ENCODE assay signal across 8 cellular contexts in the genomic region with DNA sequence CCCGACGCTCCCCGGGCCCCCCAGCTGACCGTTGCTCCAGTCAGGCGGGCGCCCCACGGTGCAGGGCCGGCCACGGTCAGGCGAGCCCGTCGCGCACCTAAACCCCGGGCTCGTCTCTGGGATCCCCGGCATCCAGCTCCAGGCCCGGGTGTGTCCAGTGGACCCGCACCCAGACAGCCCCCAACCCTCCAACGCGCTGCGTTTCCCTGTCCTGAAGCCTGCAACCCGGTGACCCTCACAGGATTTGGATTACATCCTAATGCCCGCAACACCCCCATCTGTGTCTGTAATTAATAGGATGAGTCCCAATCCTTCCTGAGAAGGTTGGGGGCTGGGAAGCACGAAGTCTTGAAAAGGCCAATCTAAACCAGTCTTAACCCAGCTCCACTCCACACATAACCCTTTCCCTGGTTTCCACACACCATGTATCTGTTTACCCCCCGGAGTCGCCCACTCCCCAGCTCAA. TPM values are rescaled to one million over a fixed set of nuclear protein-coding genes. Genes with fewer than 3 reads are reported as not detected.
DNase-seq lines count a peak whose midpoint lies in the region; ATAC-seq and TF ChIP-seq lines count a peak whose summit lies in the region.

No MANE protein-coding gene starts in this region.

- H3K79me2 ChIP-seq in Loucy (ENCODE audit: insufficient read depth, low read length), result no peaks in the 10 kb centered on the region
- H3K79me2 ChIP-seq in neural cell (replicated peaks; ENCODE audit: insufficient read depth, low read length), result no peaks in the 10 kb centered on the region

- H3K9me3 ChIP-seq in Loucy (ENCODE audit: insufficient read depth, low read depth, low read length) (no peaks in the 10 kb centered on the region), colonic mucosa (no peaks in the 10 kb centered on the region), neural cell (ENCODE audit: low read length) (no peaks in the 10 kb centered on the region)

- no peak for ATAC-seq in GM18502 (IDR thresholded peaks at IDR 0.05; ENCODE audit: poor library complexity, unreplicated experiment)
- no peak for ATAC-seq in GM19397 (IDR thresholded peaks at IDR 0.05; ENCODE audit: unreplicated experiment)
- no peak for ATAC-seq in GM19023 (IDR thresholded peaks at IDR 0.05; ENCODE audit: unreplicated experiment)

- TF ChIP-seq CTCF in C4-2B (conservative IDR thresholded peaks at IDR 0.05) (no peak), Loucy (conservative IDR thresholded peaks at IDR 0.05; ENCODE audit: low read length) (no peak), colonic mucosa (IDR thresholded peaks at IDR 0.05) (no peak), neural cell (IDR thresholded peaks at IDR 0.05; ENCODE audit: poor library complexity, severe bottlenecking) (no peak)

- peak overlapping the region; percentile 74 for H3K4me2 ChIP-seq in Loucy (ENCODE audit: low read depth, low read length, poor library complexity, severe bottlenecking)
- no peak overlapping the region for H3K4me2 ChIP-seq in neural cell (ENCODE audit: low read length)

- no peak for TF ChIP-seq EP300 in neural cell (conservative IDR thresholded peaks at IDR 0.05; ENCODE audit: poor library complexity, severe bottlenecking)

- H3K9me2 ChIP-seq in Loucy (replicated peaks; ENCODE audit: low read depth, low read length) (no peaks in the 10 kb centered on the region), neural cell (ENCODE audit: insufficient read depth, low read length) (no peaks in the 10 kb centered on the region)

- H4K20me1 ChIP-seq in Loucy (ENCODE audit: insufficient read depth, low read length, poor library complexity, severe bottlenecking) (no peaks in the 10 kb centered on the region), neural cell (ENCODE audit: insufficient read depth) (no peaks in the 10 kb centered on the region)

- TF ChIP-seq RAD21 in neural cell (conservative IDR thresholded peaks at IDR 0.05), result no peak

- H3K36me3 ChIP-seq in Loucy (ENCODE audit: insufficient read depth, low read length), result no peaks in the 10 kb centered on the region
- no peaks in the 10 kb centered on the region for H3K36me3 ChIP-seq in colonic mucosa
- H3K36me3 ChIP-seq in neural cell (ENCODE audit: insufficient read depth, low read length), result no peaks in the 10 kb centered on the region

- intact Hi-C loops in colonic mucosa (cut with DNase I), result no loop called here

- H3F3A ChIP-seq in Loucy (ENCODE audit: low read depth) (no peaks in the 10 kb centered on the region), neural cell (ENCODE audit: insufficient read depth, low read length, poor library complexity, severe bottlenecking) (peaks cover 3% of the 10 kb centered on the region)

- DNase-seq in colonic mucosa (no peak), medulla oblongata (ENCODE audit: extremely low spot score) (no peak)

- H3K4me3 ChIP-seq in Loucy (ENCODE audit: low read length, poor library complexity, severe bottlenecking) (peak overlapping the region; percentile 74), colonic mucosa (peak overlapping the region; percentile 72), neural cell (ENCODE audit: low read length) (peak overlapping the region; percentile 68)

- H2AFZ ChIP-seq in Loucy (ENCODE audit: low read length) (no peak overlapping the region; the same call in 1 of the 2 replicates), neural cell (ENCODE audit: low read depth, low read length) (peak overlapping the region; percentile 45)

- peaks cover 21% of the 10 kb centered on the region for H3K4me1 ChIP-seq in Loucy (ENCODE audit: insufficient read depth, low read length, poor library complexity, severe bottlenecking)
- no peaks in the 10 kb centered on the region for H3K4me1 ChIP-seq in colonic mucosa

- H3K27me3 ChIP-seq in Loucy (ENCODE audit: insufficient read depth, low read length, poor library complexity, severe bottlenecking) (no peaks in the 10 kb centered on the region), colonic mucosa (no peaks in the 10 kb centered on the region), neural cell (ENCODE audit: insufficient read depth, low read depth, low read length) (no peaks in the 10 kb centered on the region)

- H3K9ac ChIP-seq in Loucy (ENCODE audit: low read depth, low read length, poor library complexity, severe bottlenecking) (peak overlapping the region; percentile 65), colonic mucosa (ENCODE audit: low read depth in 2 of 2, low read length in 2 of 2) (peak overlapping the region; percentile 62 to 73), neural cell (ENCODE audit: low read length) (peak overlapping the region; percentile 71)

- H3K27ac ChIP-seq in C4-2B (peak overlapping the region; percentile 62), colonic mucosa (peak overlapping the region; percentile 67), neural cell (ENCODE audit: low read length) (peak overlapping the region; percentile 79)

TF ChIP-seq in neural cell, 6 proteins besides CTCF, POLR2A, EP300 and RAD21:
- TF ChIP-seq POLR2AphosphoS5 (IDR thresholded peaks at IDR 0.05), result no peak
- no peak for TF ChIP-seq EZH2 (IDR thresholded peaks at IDR 0.05; ENCODE audit: borderline replicate concordance, insufficient read depth, low read length, poor library complexity, severe bottlenecking)
- no peak for TF ChIP-seq MXI1 (conservative IDR thresholded peaks at IDR 0.05; ENCODE audit: poor library complexity, severe bottlenecking)
- no peak for TF ChIP-seq SMC3 (conservative IDR thresholded peaks at IDR 0.05; ENCODE audit: poor library complexity)
- TF ChIP-seq TAF1 (IDR thresholded peaks at IDR 0.05; ENCODE audit: low read depth), result no peak
- TF ChIP-seq, protein P1, sequence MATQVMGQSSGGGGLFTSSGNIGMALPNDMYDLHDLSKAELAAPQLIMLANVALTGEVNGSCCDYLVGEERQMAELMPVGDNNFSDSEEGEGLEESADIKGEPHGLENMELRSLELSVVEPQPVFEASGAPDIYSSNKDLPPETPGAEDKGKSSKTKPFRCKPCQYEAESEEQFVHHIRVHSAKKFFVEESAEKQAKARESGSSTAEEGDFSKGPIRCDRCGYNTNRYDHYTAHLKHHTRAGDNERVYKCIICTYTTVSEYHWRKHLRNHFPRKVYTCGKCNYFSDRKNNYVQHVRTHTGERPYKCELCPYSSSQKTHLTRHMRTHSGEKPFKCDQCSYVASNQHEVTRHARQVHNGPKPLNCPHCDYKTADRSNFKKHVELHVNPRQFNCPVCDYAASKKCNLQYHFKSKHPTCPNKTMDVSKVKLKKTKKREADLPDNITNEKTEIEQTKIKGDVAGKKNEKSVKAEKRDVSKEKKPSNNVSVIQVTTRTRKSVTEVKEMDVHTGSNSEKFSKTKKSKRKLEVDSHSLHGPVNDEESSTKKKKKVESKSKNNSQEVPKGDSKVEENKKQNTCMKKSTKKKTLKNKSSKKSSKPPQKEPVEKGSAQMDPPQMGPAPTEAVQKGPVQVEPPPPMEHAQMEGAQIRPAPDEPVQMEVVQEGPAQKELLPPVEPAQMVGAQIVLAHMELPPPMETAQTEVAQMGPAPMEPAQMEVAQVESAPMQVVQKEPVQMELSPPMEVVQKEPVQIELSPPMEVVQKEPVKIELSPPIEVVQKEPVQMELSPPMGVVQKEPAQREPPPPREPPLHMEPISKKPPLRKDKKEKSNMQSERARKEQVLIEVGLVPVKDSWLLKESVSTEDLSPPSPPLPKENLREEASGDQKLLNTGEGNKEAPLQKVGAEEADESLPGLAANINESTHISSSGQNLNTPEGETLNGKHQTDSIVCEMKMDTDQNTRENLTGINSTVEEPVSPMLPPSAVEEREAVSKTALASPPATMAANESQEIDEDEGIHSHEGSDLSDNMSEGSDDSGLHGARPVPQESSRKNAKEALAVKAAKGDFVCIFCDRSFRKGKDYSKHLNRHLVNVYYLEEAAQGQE (IDR thresholded peaks at IDR 0.05; ENCODE audit: borderline replicate concordance), result no peak

RNA-seq across cellular contexts. Expression of a gene that starts 10.4 kb away (rescaled TPM):
- total RNA-seq in colonic mucosa, result under 1 TPM in 1 of 2 donors, not detected in 1; 0.45 TPM
- polyA plus RNA-seq in neural cell, result 2.3 and 4.1 TPM in 2 replicates
- polyA minus RNA-seq in neural cell, result 0.23 and 1.2 TPM in 2 replicates

RNA-seq across cellular contexts. Expression of a gene that starts 12.3 kb away (rescaled TPM):
- 100 to 1,000 TPM; 133 to 173 TPM for total RNA-seq in colonic mucosa
- 0.20 and 1.2 TPM in 2 replicates for polyA plus RNA-seq in neural cell
- polyA minus RNA-seq in neural cell, result 0.35 and 0.49 TPM in 2 replicates

RNA-seq across cellular contexts. Expression of a gene that starts 30.0 kb away (rescaled TPM):
- 1 to 10 TPM in 1 of 2 donors, under 1 TPM in 1; 0.29 to 2.1 TPM for total RNA-seq in colonic mucosa
- polyA plus RNA-seq in neural cell, result 43.6 and 49.3 TPM in 2 replicates
- 33.0 and 36.0 TPM in 2 replicates for polyA minus RNA-seq in neural cell

RNA-seq across cellular contexts. Expression of a gene that starts 32.8 kb away (rescaled TPM):
- total RNA-seq in colonic mucosa, result 100 to 1,000 TPM in 1 of 2 donors, 10 to 100 TPM in 1; 89.2 to 106 TPM
- 74.5 and 106 TPM in 2 replicates for polyA plus RNA-seq in neural cell
- 75.2 and 80.3 TPM in 2 replicates for polyA minus RNA-seq in neural cell

RNA-seq across cellular contexts. Expression of a gene that starts 33.0 kb away (rescaled TPM):
- total RNA-seq in colonic mucosa, result 1 to 10 TPM in 1 of 2 donors, under 1 TPM in 1; 0.88 to 2.7 TPM
- polyA plus RNA-seq in neural cell, result 9.5 TPM in 2 replicates
- polyA minus RNA-seq in neural cell, result 5.6 and 7.5 TPM in 2 replicates
